10 cellular contexts compared by ENCODE assay signal in the genomic region with DNA sequence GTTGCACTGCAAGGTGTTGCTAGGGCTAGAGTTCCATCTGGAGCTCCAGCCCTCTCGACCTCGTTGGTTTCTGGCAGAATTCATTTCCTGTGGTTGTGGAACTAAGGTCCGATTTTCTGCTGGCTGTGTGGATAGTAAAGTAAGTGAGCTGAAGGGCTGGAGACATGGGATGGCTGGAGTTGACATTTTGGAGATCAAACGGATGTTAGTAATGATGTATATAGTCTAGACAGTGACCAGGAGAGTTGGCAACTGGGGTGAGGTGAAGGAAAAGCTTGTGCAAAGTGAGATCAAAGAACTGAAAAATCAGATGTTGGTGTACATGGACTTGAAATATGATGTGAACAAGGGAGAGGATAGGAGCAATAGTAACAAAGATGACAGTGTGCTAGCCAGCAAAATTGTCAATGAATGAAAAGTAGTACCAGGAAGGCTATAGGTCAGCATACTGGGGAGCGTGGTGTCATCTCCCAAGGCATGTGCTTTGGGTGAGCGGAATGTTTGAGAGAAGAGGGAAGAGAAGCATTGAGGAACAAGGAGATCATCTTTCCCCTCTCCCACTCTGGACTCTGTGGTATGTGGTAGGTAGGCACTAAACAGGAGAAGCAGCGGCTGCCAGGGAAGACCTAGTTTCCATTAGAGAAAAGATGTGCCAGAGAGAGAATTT. TPM values are rescaled to one million over a fixed set of nuclear protein-coding genes. Genes with fewer than 3 reads are reported as not detected.
DNase-seq lines count a peak whose midpoint lies in the region; ATAC-seq, FAIRE-seq and TF ChIP-seq lines count a peak whose summit lies in the region.
"Had no signal": no experiment of that assay in that cellular context is flagged by ENCODE, and none has a peak within 500 bp of the region (broad histone marks: within the 10 kb centered on the region; RNA-seq: fewer than 3 reads in every experiment).

No MANE protein-coding gene starts in this region.

- TF ChIP-seq CTCF in endothelial cell (IDR thresholded peaks at IDR 0.05; ENCODE audit: unreplicated experiment), result no peak

- in situ Hi-C loops in HAP-1 (cut with MboI; ENCODE audit: low sequenced_read_pairs), result no loop called here

- no peaks in the 10 kb centered on the region for H3K27me3 ChIP-seq in SJCRH30
- no peaks in the 10 kb centered on the region for H3K27me3 ChIP-seq in HAP-1 (ENCODE audit: low read depth)
- H3K27me3 ChIP-seq: breast epithelium had no signal

- H3K36me3 Mint-ChIP-seq in endothelial cell (ENCODE audit: low read depth, unreplicated experiment), result peaks cover 2% of the 10 kb centered on the region

- H3K4me3 Mint-ChIP-seq in endothelial cell (ENCODE audit: unreplicated experiment), result no peak overlapping the region

- no peak overlapping the region for H3K27ac ChIP-seq in SJCRH30
- H3K27ac ChIP-seq: breast epithelium had no signal

- H3K4me1 Mint-ChIP-seq in endothelial cell (ENCODE audit: unreplicated experiment), result peaks cover 14% of the 10 kb centered on the region

- TF ChIP-seq POLR2A in GM12892 (IDR thresholded peaks at IDR 0.05; ENCODE audit: low read depth, low read length), result no peak

- no peak overlapping the region for H3K27ac Mint-ChIP-seq in endothelial cell (ENCODE audit: unreplicated experiment)

- FAIRE-seq in GM12892 (lab: Jason Lieb, UNC), result peak; percentile 95

- H3K9me3 ChIP-seq in SJCRH30 (replicated peaks) (no peaks in the 10 kb centered on the region), HAP-1 (no peaks in the 10 kb centered on the region)
- H3K9me3 ChIP-seq: breast epithelium had no signal

- H3K4me1 ChIP-seq in SJCRH30, result no peaks in the 10 kb centered on the region
- H3K4me1 ChIP-seq in HAP-1, result no peaks in the 10 kb centered on the region
- H3K4me1 ChIP-seq: breast epithelium had no signal

- ATAC-seq in GM19467 (IDR thresholded peaks at IDR 0.05; ENCODE audit: unreplicated experiment) (peak; percentile 23), HG03097 (IDR thresholded peaks at IDR 0.05; ENCODE audit: low FRiP score, unreplicated experiment) (peak; percentile 20)

- H3K27me3 Mint-ChIP-seq in endothelial cell (ENCODE audit: unreplicated experiment), result no peaks in the 10 kb centered on the region

- no peaks in the 10 kb centered on the region for H3K9me3 Mint-ChIP-seq in endothelial cell (ENCODE audit: unreplicated experiment)

- no peak overlapping the region for H3K4me3 ChIP-seq in SJCRH30
- H3K4me3 ChIP-seq in HAP-1, result no peak overlapping the region
- H3K4me3 ChIP-seq: breast epithelium had no signal

- no peak for DNase-seq in GM12892 (ENCODE audit: insufficient read length)
- DNase-seq in dermis blood vessel endothelial cell, result peak; percentile 5
- no peak for DNase-seq in SJCRH30
- no peak for DNase-seq in NCI-H1417 treated with DMSO at 0.1 percent for 48 hours (lab: John Stamatoyannopoulos, UW)
- DNase-seq in HAP-1 (ENCODE audit: low spot score in 2 of 2), result no peak
- no peak for DNase-seq in endothelial cell (ENCODE audit: low spot score)
- DNase-seq: NCI-H526 had no signal

- H3K36me3 ChIP-seq in SJCRH30, result peaks cover 9% of the 10 kb centered on the region
- H3K36me3 ChIP-seq in HAP-1 (replicated peaks), result peaks cover 1% of the 10 kb centered on the region
- H3K36me3 ChIP-seq: breast epithelium had no signal

RNA-seq across cellular contexts. Expression of a gene that starts 7.8 kb away (rescaled TPM):
- polyA plus RNA-seq in GM12892 (2012; ENCODE audit: missing spikeins), result 10.5 TPM
- 8.3 and 12.6 TPM in 2 replicates for total RNA-seq in dermis blood vessel endothelial cell
- 17.3 and 18.1 TPM in 2 replicates for total RNA-seq in SJCRH30 (2014; rRNA removed; shearing (Covaris generic))
- 10.9 TPM for total RNA-seq in endothelial cell (ENCODE audit: unreplicated experiment)

RNA-seq across cellular contexts. Expression of a gene that starts 7.9 kb away (rescaled TPM):
- polyA plus RNA-seq in GM12892 (2012; ENCODE audit: missing spikeins), result 7.3 TPM
- total RNA-seq in dermis blood vessel endothelial cell (5.4 and 6.2 TPM in 2 replicates), endothelial cell (ENCODE audit: unreplicated experiment) (3.3 TPM)
- total RNA-seq in SJCRH30 (2014; rRNA removed; shearing (Covaris generic)), result 8.4 and 8.5 TPM in 2 replicates
